ENCODE assay signal across 8 cellular contexts in the genomic region with DNA sequence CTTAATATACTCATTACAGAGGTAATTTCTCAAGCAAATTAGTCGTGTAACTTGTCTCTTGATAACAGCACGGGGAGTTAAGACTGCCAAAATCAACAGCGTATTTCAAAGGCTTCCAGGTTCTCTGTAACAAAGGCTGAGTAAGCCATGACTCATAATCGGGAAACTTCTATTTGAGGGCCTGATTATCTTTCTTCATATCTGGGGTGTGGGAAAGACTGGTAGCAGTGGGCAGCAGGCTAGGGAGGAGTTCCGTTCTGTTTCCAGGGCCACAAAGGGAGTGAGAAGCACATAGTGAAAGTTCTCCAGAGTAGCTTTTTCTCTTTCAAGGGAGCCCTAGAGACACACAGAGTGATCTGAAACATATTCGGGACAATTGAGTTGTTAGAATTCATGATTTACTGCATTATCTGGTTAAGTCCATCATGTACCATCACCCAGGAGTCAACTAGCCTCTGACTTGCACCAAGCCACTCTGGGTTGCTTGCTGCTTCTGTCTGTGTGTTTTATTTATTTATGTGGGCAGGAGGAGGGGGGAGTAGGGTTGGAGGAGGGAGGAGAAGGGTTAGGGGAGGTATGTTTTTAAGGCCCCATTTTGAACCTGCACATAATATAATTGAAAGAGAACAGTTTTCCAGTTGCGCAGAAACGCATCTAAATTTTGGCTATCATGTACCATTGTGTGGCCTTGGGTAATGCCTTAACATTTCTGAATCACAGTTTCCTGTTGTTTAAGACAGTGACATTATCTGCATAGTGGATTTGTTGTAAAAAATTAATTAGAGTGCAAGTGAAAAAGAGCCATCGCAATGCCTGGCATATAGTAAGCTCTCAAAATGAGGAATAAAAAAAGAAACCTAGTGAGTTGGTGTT.
A peak's percentile ranks its signal among the peaks of the same experiment; 100 is the strongest.
DNase-seq lines count a peak whose midpoint lies in the region; ATAC-seq, FAIRE-seq and TF ChIP-seq lines count a peak whose summit lies in the region.

No MANE protein-coding gene starts in this region.

- no peak overlapping the region for H3K4me3 Mint-ChIP-seq in WTC11
- H3K4me3 Mint-ChIP-seq in activated CD8-positive, alpha-beta memory T cell treated with anti-CD3 and anti-CD28 coated beads, Interleukin-2, amount 10 ng/mL, durations not matched to agents 7 days and 5 days: no peak overlapping the region

- peak overlapping the region; percentile 57; the same call in 2 of the 3 replicates for H2BK15ac ChIP-seq in IMR-90 (ENCODE audit: low read depth, low read length)

- no peak overlapping the region for H2AK9ac ChIP-seq in IMR-90 (replicated peaks; ENCODE audit: low read depth, low read length, poor library complexity)

- H2AK5ac ChIP-seq in IMR-90 (ENCODE audit: low read depth, low read length): peak overlapping the region; percentile 8; the same call in 1 of the 2 replicates

- peak overlapping the region; percentile 85 for H2BK120ac ChIP-seq in IMR-90 (ENCODE audit: low read depth, low read length)

- H4K5ac ChIP-seq in IMR-90 (ENCODE audit: low read depth, low read length): peak overlapping the region; percentile 60; the same call in 1 of the 2 replicates

- peak overlapping the region; percentile 85; the same call in 1 of the 2 replicates for H3K18ac ChIP-seq in IMR-90 (ENCODE audit: low read depth, low read length)

- H3K56ac ChIP-seq in IMR-90 (ENCODE audit: extremely low read depth, insufficient read depth, low read length): no peak overlapping the region

- POLR2A ChIA-PET in A549 (lab: Yijun Ruan, JAX) (interaction anchor here (1.0 to 1.6 kb wide), 2 partner anchors 65 to 82 kb away, joined by 4 read pairs; no protein-coding TSS in a partner anchor), IMR-90 (lab: Charles Lee; ENCODE audit: unreplicated experiment) (no interaction called here), WTC11 (lab: Charles Lee) (no interaction called here)

- BruUV-seq in IMR-90 (replicated peaks; lab: Mats Ljungman, UMichigan): no TSS peak

- H3K23ac ChIP-seq in IMR-90 (ENCODE audit: low read depth, low read length): peak overlapping the region; percentile 65; the same call in 1 of the 2 replicates

- H3K9me3 ChIP-seq in A549: no peaks in the 10 kb centered on the region
- H3K9me3 ChIP-seq in IMR-90 (ENCODE audit: control insufficient read depth, insufficient read depth, low read length): no peaks in the 10 kb centered on the region

- peaks cover 52% of the 10 kb centered on the region for H3K4me1 ChIP-seq in A549
- H3K4me1 ChIP-seq in IMR-90 (ENCODE audit: control insufficient read depth, insufficient read depth, low read length): peaks cover 7% of the 10 kb centered on the region

- TF ChIP-seq POLR2A in A549 (IDR thresholded peaks at IDR 0.05; ENCODE audit: low read length) (no peak), IMR-90 (IDR thresholded peaks at IDR 0.05; ENCODE audit: low read depth, low read length) (no peak)

- H3K9me1 ChIP-seq in IMR-90 (ENCODE audit: insufficient read depth, low read length): peaks cover under 1% of the 10 kb centered on the region; the same call in 1 of the 2 replicates

- peak overlapping the region; percentile 61 for H3K4ac ChIP-seq in IMR-90 (ENCODE audit: low read depth, low read length)

- TF ChIP-seq EP300 in A549 (IDR thresholded peaks at IDR 0.05): peak in 1 of 2 experiments; percentile 60; a peak in 2 of 5 replicates

- intact Hi-C loops in IMR-90 (cut with micrococcal nuclease): no loop called here

- 29% methylated on average over 9 of the region's 9 CpGs for WGBS in A549 (ENCODE audit: missing lambda C conversion rate)
- whole genome bisulfite sequencing in IMR-90 (ENCODE audit: extremely low coverage in 2 of 2, insufficient read length in 1 of 2), 2 experiments: 20% methylated on average over 1 of the region's 9 CpGs; no CpG with 5 or more reads in 1 of the 2 experiments

- peak overlapping the region; percentile 86 for H2BK20ac ChIP-seq in IMR-90 (ENCODE audit: low read depth, low read length)

- peak overlapping the region; percentile 30; the same call in 1 of the 2 replicates for H4K91ac ChIP-seq in IMR-90 (ENCODE audit: insufficient read depth, low read depth, low read length)

- H3K4me2 ChIP-seq in A549 (peak overlapping the region; percentile 65), IMR-90 (ENCODE audit: low read depth, low read length) (peak overlapping the region; percentile 18)

- H3K36me3 Mint-ChIP-seq in WTC11: no peaks in the 10 kb centered on the region
- no peaks in the 10 kb centered on the region for H3K36me3 Mint-ChIP-seq in activated CD8-positive, alpha-beta memory T cell treated with anti-CD3 and anti-CD28 coated beads, Interleukin-2, amount 10 ng/mL, durations not matched to agents 7 days and 5 days

- H2BK5ac ChIP-seq in IMR-90 (ENCODE audit: low read depth, low read length, poor library complexity, severe bottlenecking): peak overlapping the region; percentile 80

- H3K27me3 ChIP-seq in IMR-90 (ENCODE audit: control insufficient read depth, insufficient read depth, low read length): no peaks in the 10 kb centered on the region

- H3K4me1 Mint-ChIP-seq in WTC11: peaks cover 5% of the 10 kb centered on the region
- H3K4me1 Mint-ChIP-seq in activated CD8-positive, alpha-beta memory T cell treated with anti-CD3 and anti-CD28 coated beads, Interleukin-2, amount 10 ng/mL, durations not matched to agents 7 days and 5 days: peaks cover 8% of the 10 kb centered on the region

- TF ChIP-seq RAD21 in A549 (conservative IDR thresholded peaks at IDR 0.05 in 1 of 2, IDR thresholded peaks at IDR 0.05 in 1 of 2) (peak in 1 of 2 experiments; percentile 29; a peak in 1 of 5 replicates), IMR-90 (IDR thresholded peaks at IDR 0.05; ENCODE audit: low read length) (no peak)

- H3K27me3 Mint-ChIP-seq in WTC11 (ENCODE audit: low read depth): no peaks in the 10 kb centered on the region
- H3K27me3 Mint-ChIP-seq in activated CD8-positive, alpha-beta memory T cell treated with anti-CD3 and anti-CD28 coated beads, Interleukin-2, amount 10 ng/mL, durations not matched to agents 7 days and 5 days: peaks cover 6% of the 10 kb centered on the region

- dilution Hi-C loops in IMR-90 (cut with HindIII; ENCODE audit: low sequenced_read_pairs, unreplicated experiment): no loop called here

- H3K9ac ChIP-seq in IMR-90 (ENCODE audit: low read depth, low read length): no peak overlapping the region; the same call in 1 of the 2 replicates

- no peak overlapping the region for H3K27ac Mint-ChIP-seq in WTC11
- no peak overlapping the region for H3K27ac Mint-ChIP-seq in activated CD8-positive, alpha-beta memory T cell treated with anti-CD3 and anti-CD28 coated beads, Interleukin-2, amount 10 ng/mL, durations not matched to agents 7 days and 5 days

- H2AFZ ChIP-seq in IMR-90 (replicated peaks; ENCODE audit: low read length, poor library complexity): peak overlapping the region; percentile 29

- TF ChIP-seq CTCF in A549 (IDR thresholded peaks at IDR 0.05) (no peak), IMR-90 (conservative IDR thresholded peaks at IDR 0.05; ENCODE audit: low read depth, low read length) (no peak), WTC11 (IDR thresholded peaks at IDR 0.05) (no peak)

- DNase-seq in A549 (ENCODE audit: low read depth in 1 of 2, low spot score in 1 of 2): peak; percentile 68 to 86
- DNase-seq in IMR-90: peak; percentile 93
- no peak for DNase-seq in WTC11 (ENCODE audit: low spot score)
- peak; percentile 31 for DNase-seq in iPS-NIHi7 (ENCODE audit: extremely low spot score)
- DNase-seq in smooth muscle cell of the brain vasculature (ENCODE audit: low read depth, low spot score): peak; percentile 63
- no peak for DNase-seq in activated CD8-positive, alpha-beta memory T cell treated with anti-CD3 and anti-CD28 coated beads, Interleukin-2, amount 10 ng/mL, durations not matched to agents 7 days and 5 days
- DNase-seq in SHP77 treated with DMSO at 0.1 percent for 48 hours (lab: John Stamatoyannopoulos, UW): no peak

- H3K27ac ChIP-seq in A549 (peak overlapping the region; percentile 76 to 85), IMR-90 (ENCODE audit: insufficient read depth, low read length) (peak overlapping the region; percentile 14; the same call in 1 of the 2 replicates)

- in situ Hi-C loops in IMR-90 (cut with MboI; ENCODE audit: low sequenced_read_pairs): no loop called here

- 0 out of 3 replicates have a peak overlapping the region, but pooled peaks have one; percentile 3 for H3K4me3 ChIP-seq in A549
- H3K4me3 ChIP-seq in IMR-90 (ENCODE audit: insufficient read depth, low read depth, low read length): no peak overlapping the region

- H4K8ac ChIP-seq in IMR-90 (ENCODE audit: low read depth in 2 of 2, low read length in 2 of 2): peak overlapping the region; percentile 34 to 77

- H3K14ac ChIP-seq in IMR-90 (replicated peaks; ENCODE audit: low read depth, low read length): peak overlapping the region; percentile 51

- no peaks in the 10 kb centered on the region for H3K79me1 ChIP-seq in IMR-90 (ENCODE audit: low read depth in 1 of 2, low read length in 2 of 2)

- ATAC-seq in A549: peak; percentile 94 to 97
- peak; percentile 68 for ATAC-seq in IMR-90 (ENCODE audit: low read depth)
- ATAC-seq in WTC11: peak; percentile 46
- no peak for ATAC-seq in activated CD8-positive, alpha-beta memory T cell treated with anti-CD3 and anti-CD28 coated beads, Interleukin-2, amount 10 ng/mL, durations not matched to agents 7 days and 5 days
- no peak for ATAC-seq in GM18873 (IDR thresholded peaks at IDR 0.05; ENCODE audit: low FRiP score, unreplicated experiment)

- H3K36me3 ChIP-seq in IMR-90 (ENCODE audit: control insufficient read depth, insufficient read depth, low read length): no peaks in the 10 kb centered on the region

- H4K20me1 ChIP-seq in IMR-90 (ENCODE audit: insufficient read depth, low read length): no peaks in the 10 kb centered on the region

- no peak for FAIRE-seq in A549 (lab: Jason Lieb, UNC)

- H3K9me3 Mint-ChIP-seq in WTC11: peaks cover 5% of the 10 kb centered on the region; the same call in 1 of the 2 replicates
- no peaks in the 10 kb centered on the region for H3K9me3 Mint-ChIP-seq in activated CD8-positive, alpha-beta memory T cell treated with anti-CD3 and anti-CD28 coated beads, Interleukin-2, amount 10 ng/mL, durations not matched to agents 7 days and 5 days (ENCODE audit: low read depth)

- CTCF ChIA-PET in A549 (lab: Yijun Ruan, JAX): interaction anchor here (0.9 to 2.1 kb wide), 3 partner anchors 8 to 64 kb away, joined by 3 to 6 read pairs (median 3); no protein-coding TSS in a partner anchor
- CTCF ChIA-PET in IMR-90 (lab: Yijun Ruan, JAX): no interaction called here
- CTCF ChIA-PET in WTC11 (lab: Charles Lee): no interaction called here
- CTCF ChIA-PET in activated CD8-positive, alpha-beta memory T cell treated with anti-CD3 and anti-CD28 coated beads, Interleukin-2, amount 10 ng/mL, durations not matched to agents 7 days and 5 days (lab: Charles Lee): interaction anchor here (1.3 to 1.5 kb wide), 2 partner anchors 14 to 17 kb away, joined by 3 to 4 read pairs; no protein-coding TSS in a partner anchor

TF ChIP-seq in IMR-90, 13 proteins besides CTCF, POLR2A, EP300 and RAD21 (continues in another document):
- TF ChIP-seq BHLHE40 (IDR thresholded peaks at IDR 0.05; ENCODE audit: low read depth, low read length): peak; percentile 93
- TF ChIP-seq MAFK (IDR thresholded peaks at IDR 0.05; ENCODE audit: low read depth, low read length): no peak

Comparison
In these comparisons a context has a peak if more than half of its experiments do, and no peak if none do; other contexts are left out.
1. ATAC-seq: peak in A549 (2 of 2), IMR-90 (single experiment) and WTC11 (single experiment); none in activated CD8-positive, alpha-beta memory T cell treated with anti-CD3 and anti-CD28 coated beads, Interleukin-2, amount 10 ng/mL, durations not matched to agents 7 days and 5 days (single experiment) and GM18873 (single experiment).
2. DNase-seq: peak in A549 (2 of 2), IMR-90 (single experiment), iPS-NIHi7 (single experiment) and smooth muscle cell of the brain vasculature (single experiment); none in WTC11 (single experiment), activated CD8-positive, alpha-beta memory T cell treated with anti-CD3 and anti-CD28 coated beads, Interleukin-2, amount 10 ng/mL, durations not matched to agents 7 days and 5 days (single experiment) and SHP77 treated with DMSO at 0.1 percent for 48 hours (single experiment).
3. CTCF ChIA-PET loops: an anchor here in A549 (0.9 to 2.1 kb wide) and activated CD8-positive, alpha-beta memory T cell treated with anti-CD3 and anti-CD28 coated beads, Interleukin-2, amount 10 ng/mL, durations not matched to agents 7 days and 5 days (1.3 to 1.5 kb wide); none called in IMR-90 and WTC11.
4. Of the 8 proteins assayed by ChIP-seq in both WTC11 and A549: peak only in WTC11: none; only in A549: JUN and MAX; in both: none; in neither: 6.